9 cellular contexts compared by ENCODE assay signal in the genomic region with DNA sequence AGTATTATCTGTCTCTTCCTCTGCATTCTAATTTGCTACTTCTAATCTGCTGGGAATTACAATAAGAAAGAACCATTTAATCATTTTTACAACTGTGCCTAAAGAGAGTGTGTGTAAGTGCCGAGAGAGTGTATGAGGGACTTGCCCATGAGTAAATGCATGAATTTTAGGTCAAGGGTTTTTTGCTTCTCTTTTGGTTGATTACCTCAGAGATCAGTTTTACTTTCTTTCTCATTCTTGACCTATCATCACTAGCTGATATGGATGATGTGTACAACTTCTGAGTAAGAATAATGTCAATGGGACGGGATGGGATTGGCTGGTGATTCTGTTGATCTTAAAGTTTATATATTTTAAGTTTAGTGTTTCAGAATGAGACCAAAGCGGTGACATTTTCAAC. TPM values are rescaled to one million over a fixed set of nuclear protein-coding genes. Genes with fewer than 3 reads are reported as not detected.
DNase-seq lines count a peak whose midpoint lies in the region; ATAC-seq lines count a peak whose summit lies in the region.
"Had no signal": no experiment of that assay in that cellular context is flagged by ENCODE, and none has a peak within 500 bp of the region (broad histone marks: within the 10 kb centered on the region; RNA-seq: fewer than 3 reads in every experiment).

No MANE protein-coding gene starts in this region.

- peaks cover 3% of the 10 kb centered on the region for H3K9me3 Mint-ChIP-seq in natural killer cell treated with Interleukin-12 subunit alpha and Interleukin-12 subunit beta and Interleukin-15 and Interleukin-18, amount 100 ng/mL, for 72 hours

- ATAC-seq in GM18870 (IDR thresholded peaks at IDR 0.05; ENCODE audit: unreplicated experiment) (peak; percentile 94), GM21723 (IDR thresholded peaks at IDR 0.05; ENCODE audit: unreplicated experiment) (peak; percentile 88), HG03571 (IDR thresholded peaks at IDR 0.05; ENCODE audit: unreplicated experiment) (peak; percentile 74)
- peak; percentile 73 to 86 for ATAC-seq in natural killer cell treated with Interleukin-12 subunit alpha and Interleukin-12 subunit beta and Interleukin-15 and Interleukin-18, amount 100 ng/mL, for 72 hours

- H3K36me3 Mint-ChIP-seq in natural killer cell treated with Interleukin-12 subunit alpha and Interleukin-12 subunit beta and Interleukin-15 and Interleukin-18, amount 100 ng/mL, for 72 hours: peaks cover 46% of the 10 kb centered on the region

- no peak overlapping the region for H3K27ac ChIP-seq in substantia nigra (ENCODE audit: low read depth, low read length, poor library complexity, severe bottlenecking)

- peaks cover 86 to 94% of the 10 kb centered on the region in 2 donors for H3K4me1 Mint-ChIP-seq in natural killer cell treated with Interleukin-12 subunit alpha and Interleukin-12 subunit beta and Interleukin-15 and Interleukin-18, amount 100 ng/mL, for 72 hours (ENCODE audit: low read depth in 2 of 2)

- no peaks in the 10 kb centered on the region for H3K27me3 Mint-ChIP-seq in natural killer cell treated with Interleukin-12 subunit alpha and Interleukin-12 subunit beta and Interleukin-15 and Interleukin-18, amount 100 ng/mL, for 72 hours

- H3K27ac Mint-ChIP-seq in natural killer cell treated with Interleukin-12 subunit alpha and Interleukin-12 subunit beta and Interleukin-15 and Interleukin-18, amount 100 ng/mL, for 72 hours: no peak overlapping the region

- peak overlapping the region; percentile 89 for H3K4me3 Mint-ChIP-seq in natural killer cell treated with Interleukin-12 subunit alpha and Interleukin-12 subunit beta and Interleukin-15 and Interleukin-18, amount 100 ng/mL, for 72 hours

- DNase-seq in natural killer cell treated with Interleukin-12 subunit alpha and Interleukin-12 subunit beta and Interleukin-15 and Interleukin-18, amount 100 ng/mL, for 72 hours (ENCODE audit: low spot score): no peak
- DNase-seq in substantia nigra (lab: John Stamatoyannopoulos, UW): no peak
- no peak for DNase-seq in NCI-H2081 treated with DMSO at 0.1 percent for 48 hours (lab: John Stamatoyannopoulos, UW)
- no peak for DNase-seq in cortex of kidney (lab: John Stamatoyannopoulos, UW)
- DNase-seq: hippocampal formation, NCI-H446 treated with DMSO at 0.1 percent for 48 hours had no signal

RNA-seq across cellular contexts. Expression of gene IKZF1, which starts 47.8 kb away (rescaled TPM):
- 100 to 1,000 TPM; 290 to 416 TPM for total RNA-seq in natural killer cell treated with Interleukin-12 subunit alpha and Interleukin-12 subunit beta and Interleukin-15 and Interleukin-18, amount 100 ng/mL, for 72 hours
